30 cellular contexts compared by ENCODE assay signal in the genomic region with DNA sequence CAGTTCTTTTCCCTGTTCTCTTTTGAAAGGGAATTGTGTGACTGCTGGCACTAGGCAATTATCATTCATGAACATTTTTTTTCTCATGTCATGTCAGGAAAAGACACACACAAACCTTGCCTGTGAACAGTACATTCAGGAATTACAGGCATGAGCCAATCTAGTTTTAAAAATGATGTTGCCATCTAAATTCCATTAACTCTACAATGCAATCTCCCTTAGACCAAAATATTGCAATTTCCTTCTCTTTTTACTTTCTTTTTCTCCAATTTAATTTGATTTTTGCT.
"Had no signal": no experiment of that assay in that cellular context is flagged by ENCODE, and none has a peak within 500 bp of the region (broad histone marks: within the 10 kb centered on the region; RNA-seq: fewer than 3 reads in every experiment).

No MANE protein-coding gene starts in this region.

- H3K27ac Mint-ChIP-seq: activated CD4-positive, alpha-beta T cell treated with anti-CD3 and anti-CD28 coated beads, Interleukin-2, amount 10 ng/mL, durations not matched to agents 24 days and 14 days; activated naive CD4-positive, alpha-beta T cell treated with anti-CD3 and anti-CD28 coated beads for 36 hours; activated naive CD4-positive, alpha-beta T cell treated with anti-CD3 and anti-CD28 coated beads, Interleukin-2, amount 50 U/mL, for 72 hours; activated T-helper 1 cell treated with anti-CD3 and anti-CD28 coated beads, Interleukin-12 subunit alpha, Interleukin-12 subunit beta, Interleukin-2, Interleukin-4 antibody, amounts not matched to agents 30 ng/mL and 10 ng/mL and 1 ng/mL, durations not matched to agents 14 hours and 24 hours and 36 hours; brain had no signal

- H3K36me3 Mint-ChIP-seq: activated naive CD4-positive, alpha-beta T cell treated with anti-CD3 and anti-CD28 coated beads, Interleukin-2, amount 50 U/mL, for 72 hours; brain had no signal

- H3K4me1 ChIP-seq: Peyer's patch had no signal

- H3K4me3 Mint-ChIP-seq: activated CD4-positive, alpha-beta T cell treated with anti-CD3 and anti-CD28 coated beads, Interleukin-2, amount 10 ng/mL, durations not matched to agents 24 days and 14 days; activated naive CD4-positive, alpha-beta T cell treated with anti-CD3 and anti-CD28 coated beads for 36 hours; activated T-cell treated with anti-CD3 and anti-CD28 coated beads, Interleukin-2, amount 50 U/mL, for 4 hours; activated T-helper 1 cell treated with anti-CD3 and anti-CD28 coated beads, Interleukin-12 subunit alpha, Interleukin-12 subunit beta, Interleukin-2, Interleukin-4 antibody, amounts not matched to agents 30 ng/mL and 10 ng/mL and 1 ng/mL, durations not matched to agents 14 hours and 24 hours and 36 hours; brain had no signal

- DNase-seq: activated CD4-positive, alpha-beta T cell treated with anti-CD3 and anti-CD28 coated beads, Interleukin-2, amount 10 ng/mL, durations not matched to agents 24 days and 14 days; activated CD4-positive, alpha-beta T cell treated with anti-CD3 and anti-CD28 coated beads, Interleukin-2, amount 50 U/mL, for 4 hours; activated CD8-positive, alpha-beta memory T cell treated with anti-CD3 and anti-CD28 coated beads, Interleukin-2, amount 50 U/mL, for 4 hours; activated gamma-delta T cell treated with Interleukin-2 at 50 U/mL for 16 hours; activated naive CD4-positive, alpha-beta T cell treated with anti-CD3 and anti-CD28 coated beads for 36 hours; activated T-cell treated with anti-CD3 and anti-CD28 coated beads for 4 hours; activated T-cell treated with anti-CD3 and anti-CD28 coated beads, Interleukin-2, amount 50 U/mL, for 4 hours; anterior cingulate cortex; central memory CD4-positive, alpha-beta T cell; Kasumi-1; KG1; MG63; NCI-H1048; NCI-H1105 treated with DMSO at 0.1 percent for 48 hours; NCI-H1436; NCI-H1694; NCI-H1930; NCI-H2081 treated with DMSO at 0.1 percent for 48 hours; NCI-H226; NCI-H446 treated with DMSO at 0.1 percent for 48 hours; NCI-H524; NCI-H69; PC-3; Peyer's patch; RPMI8226; SHP77 treated with DMSO at 0.1 percent for 48 hours had no signal

- H3K9me3 ChIP-seq: MG63, Peyer's patch, SJSA1 had no signal

- H3K9me3 Mint-ChIP-seq: activated naive CD4-positive, alpha-beta T cell treated with anti-CD3 and anti-CD28 coated beads for 36 hours; activated T-cell treated with anti-CD3 and anti-CD28 coated beads, Interleukin-2, amount 50 U/mL, for 4 hours; activated T-helper 1 cell treated with anti-CD3 and anti-CD28 coated beads, Interleukin-12 subunit alpha, Interleukin-12 subunit beta, Interleukin-2, Interleukin-4 antibody, amounts not matched to agents 30 ng/mL and 10 ng/mL and 1 ng/mL, durations not matched to agents 14 hours and 24 hours and 36 hours had no signal

- H3K4me3 ChIP-seq: MG63, Peyer's patch, SJSA1 had no signal

- H3K36me3 ChIP-seq: MG63, Peyer's patch, SJSA1 had no signal

- H3K27ac ChIP-seq: Peyer's patch, SJSA1 had no signal

- H3K27me3 ChIP-seq: MG63, Peyer's patch, SJSA1 had no signal
